ENCODE assay signal across 12 cellular contexts in the genomic region with DNA sequence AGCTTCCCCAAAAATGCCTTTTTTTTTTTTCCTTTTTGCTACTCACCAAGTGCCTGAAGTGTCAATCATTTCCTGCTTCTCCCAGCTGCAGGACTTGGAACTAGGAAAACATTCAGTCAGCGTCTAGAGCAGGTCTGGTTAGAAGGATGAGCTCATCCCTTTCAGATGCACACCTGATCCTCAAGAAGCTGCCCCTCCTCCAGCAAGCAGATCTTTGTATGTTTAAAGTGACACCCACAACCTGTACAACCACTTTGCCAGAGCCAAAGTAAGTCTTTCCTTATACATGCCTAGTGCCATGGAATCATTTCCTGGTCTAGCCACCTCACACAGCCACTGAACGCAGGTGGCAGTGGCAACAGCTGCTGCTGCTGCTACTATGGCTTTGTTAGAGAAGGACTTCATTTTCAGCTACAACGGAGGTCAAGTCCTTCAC. TPM values are rescaled to one million over a fixed set of nuclear protein-coding genes. Genes with fewer than 3 reads are reported as not detected.
A peak's percentile ranks its signal among the peaks of the same experiment; 100 is the strongest.
DNase-seq lines count a peak whose midpoint lies in the region; ATAC-seq, FAIRE-seq and TF ChIP-seq lines count a peak whose summit lies in the region.
"Had no signal": no experiment of that assay in that cellular context is flagged by ENCODE, and none has a peak within 500 bp of the region (broad histone marks: within the 10 kb centered on the region; RNA-seq: fewer than 3 reads in every experiment).

No MANE protein-coding gene starts in this region.

- POLR2A ChIA-PET in endothelial cell of umbilical vein (lab: Charles Lee), result no interaction called here

- peaks cover 10% of the 10 kb centered on the region for H3K4me1 ChIP-seq in endothelial cell of umbilical vein (ENCODE audit: control insufficient read depth, extremely low read depth, insufficient read depth, low read length)

- no TSS peak for BruUV-seq in endothelial cell of umbilical vein (replicated peaks; lab: Mats Ljungman, UMichigan)

- no peak overlapping the region for H3K9ac ChIP-seq in endothelial cell of umbilical vein (replicated peaks; ENCODE audit: extremely low read depth, insufficient read depth, low read length)

- no peaks in the 10 kb centered on the region for H4K20me1 ChIP-seq in endothelial cell of umbilical vein (replicated peaks; ENCODE audit: control insufficient read depth, extremely low read depth, insufficient read depth, low read length)

- dilution Hi-C loops in endothelial cell of umbilical vein (cut with MboI; ENCODE audit: extremely low pct_ligation_motif_present, low sequenced_read_pairs), result no loop called here

- H3K4me2 ChIP-seq in endothelial cell of umbilical vein (ENCODE audit: insufficient read depth, low read length), result peak overlapping the region; percentile 15

- no peak for TF ChIP-seq CTCF in endothelial cell of umbilical vein (IDR thresholded peaks at IDR 0.05; ENCODE audit: extremely low read depth in 1 of 2, insufficient read depth in 1 of 2, low read depth in 1 of 2, low read length in 2 of 2)

- DNase-seq in EL, result peak; percentile 14
- DNase-seq in NCI-H2196 treated with DMSO at 0.1 percent for 48 hours (lab: John Stamatoyannopoulos, UW; ENCODE audit: unreplicated experiment), result peak; percentile 62
- DNase-seq in endothelial cell of umbilical vein (ENCODE audit: low read depth, low spot score), result peak; percentile 69
- DNase-seq in pons (ENCODE audit: low spot score), result peak; percentile 25
- DNase-seq in T-helper 1 cell, result no peak
- no peak for DNase-seq in activated naive CD4-positive, alpha-beta T cell (lab: John Stamatoyannopoulos, UW)
- DNase-seq: amniotic stem cell, GDM1, GOT3, hypothalamus had no signal

- intact Hi-C loops in endothelial cell of umbilical vein (cut with micrococcal nuclease), result no loop called here

- CTCF ChIA-PET in endothelial cell of umbilical vein (lab: Charles Lee), result interaction anchor here (0.9 to 2.3 kb wide), 7 partner anchors 9 to 72 kb away, joined by 4 to 13 read pairs (median 6); a partner anchor contains a TSS

- no peaks in the 10 kb centered on the region for H3K9me1 ChIP-seq in endothelial cell of umbilical vein (replicated peaks; ENCODE audit: control insufficient read depth, extremely low read depth, insufficient read depth, low read length)

- H3K79me2 ChIP-seq in endothelial cell of umbilical vein (ENCODE audit: control insufficient read depth, insufficient read depth, low read length), result no peaks in the 10 kb centered on the region

- no peak overlapping the region for H2AFZ ChIP-seq in endothelial cell of umbilical vein (ENCODE audit: low read depth, low read length)

- H3K4me3 ChIP-seq in endothelial cell of umbilical vein (replicated peaks in 1 of 3; ENCODE audit: insufficient read depth in 1 of 3, low read depth in 1 of 3, low read length in 3 of 3), result no peak overlapping the region

- H3K9me3 ChIP-seq in endothelial cell of umbilical vein (replicated peaks; ENCODE audit: control insufficient read depth, insufficient read depth, low read length), result no peaks in the 10 kb centered on the region

- no peak for TF ChIP-seq POLR2A in endothelial cell of umbilical vein (IDR thresholded peaks at IDR 0.05; ENCODE audit: low read depth, low read length)

- no peaks in the 10 kb centered on the region for H3K27me3 ChIP-seq in endothelial cell of umbilical vein (ENCODE audit: control insufficient read depth in 2 of 2, insufficient read depth in 2 of 2, low read length in 2 of 2)

- ATAC-seq in GM18858 (IDR thresholded peaks at IDR 0.05; ENCODE audit: unreplicated experiment) (no peak), GM18907 (IDR thresholded peaks at IDR 0.05; ENCODE audit: unreplicated experiment) (no peak)

- H3K36me3 ChIP-seq in endothelial cell of umbilical vein (ENCODE audit: control insufficient read depth in 2 of 2, extremely low read depth in 1 of 2, insufficient read depth in 2 of 2, low read length in 2 of 2), result no peaks in the 10 kb centered on the region

- peak; percentile 86 for FAIRE-seq in endothelial cell of umbilical vein (lab: Jason Lieb, UNC)

- no peak overlapping the region for H3K27ac ChIP-seq in endothelial cell of umbilical vein (ENCODE audit: insufficient read depth, low read depth, low read length)

TF ChIP-seq in endothelial cell of umbilical vein, 7 proteins besides CTCF, POLR2A, EP300 and RAD21:
- TF ChIP-seq EZH2 (IDR thresholded peaks at IDR 0.05; ENCODE audit: borderline replicate concordance, low read depth, low read length, severe bottlenecking) (no peak), FOS (IDR thresholded peaks at IDR 0.05; ENCODE audit: borderline replicate concordance, insufficient read depth, low read length) (peak; percentile 36), JUN (IDR thresholded peaks at IDR 0.05; ENCODE audit: borderline replicate concordance, insufficient read depth, insufficient read length, low read depth) (peak; percentile 33), GATA2 (IDR thresholded peaks at IDR 0.05; ENCODE audit: insufficient read depth, insufficient read length, low read depth, low read length) (peak; percentile 8)

RNA-seq across cellular contexts. Expression of a gene that starts 10.4 kb away (rescaled TPM):
- total RNA-seq in endothelial cell of umbilical vein, result 13.5 and 14.2 TPM in 2 replicates
- polyA plus RNA-seq in endothelial cell of umbilical vein, result 6.5 and 9.3 TPM in 2 replicates
- polyA plus RNA-seq in endothelial cell of umbilical vein (2011; cell fraction: cytosol; rRNA removed), result 4.5 and 5.8 TPM in 2 replicates
- 11.7 and 16.5 TPM in 2 replicates for polyA plus RNA-seq in endothelial cell of umbilical vein (2011; cell fraction: nucleus; rRNA removed)
- 5.4 and 10.4 TPM in 2 replicates for polyA plus RNA-seq in endothelial cell of umbilical vein (2012)
- polyA minus RNA-seq in endothelial cell of umbilical vein, result 21.0 and 29.7 TPM in 2 replicates
- 14.0 TPM for polyA minus RNA-seq in endothelial cell of umbilical vein (2011; cell fraction: cytosol; rRNA and poly(A)+ RNA removed)
- polyA minus RNA-seq in endothelial cell of umbilical vein (2011; cell fraction: nucleus; rRNA and poly(A)+ RNA removed), result 11.0 and 14.6 TPM in 2 replicates

RNA-seq across cellular contexts. Expression of a gene that starts 39.8 kb away (rescaled TPM):
- not detected in 2 replicates for total RNA-seq in endothelial cell of umbilical vein
- polyA plus RNA-seq in endothelial cell of umbilical vein, result not detected in 2 replicates
- polyA plus RNA-seq in endothelial cell of umbilical vein (2011; cell fraction: cytosol; rRNA removed), result not detected in 2 replicates
- polyA plus RNA-seq in endothelial cell of umbilical vein (2011; cell fraction: nucleus; rRNA removed), result not detected in 2 replicates
- polyA plus RNA-seq in endothelial cell of umbilical vein (2012), result not detected in 2 replicates
- not detected in 2 replicates for polyA minus RNA-seq in endothelial cell of umbilical vein
- not detected for polyA minus RNA-seq in endothelial cell of umbilical vein (2011; cell fraction: cytosol; rRNA and poly(A)+ RNA removed)
- not detected in 2 replicates for polyA minus RNA-seq in endothelial cell of umbilical vein (2011; cell fraction: nucleus; rRNA and poly(A)+ RNA removed)

RNA-seq across cellular contexts. Expression of a gene that starts 54.3 kb away (rescaled TPM):
- not detected in 2 replicates for total RNA-seq in endothelial cell of umbilical vein
- not detected in 2 replicates for polyA plus RNA-seq in endothelial cell of umbilical vein
- not detected in 2 replicates for polyA plus RNA-seq in endothelial cell of umbilical vein (2011; cell fraction: cytosol; rRNA removed)
- polyA plus RNA-seq in endothelial cell of umbilical vein (2011; cell fraction: nucleus; rRNA removed), result 0.03 TPM in 1 of 2 replicates, not detected in the other
- polyA plus RNA-seq in endothelial cell of umbilical vein (2012), result not detected in 2 replicates
- not detected in 2 replicates for polyA minus RNA-seq in endothelial cell of umbilical vein
- polyA minus RNA-seq in endothelial cell of umbilical vein (2011; cell fraction: cytosol; rRNA and poly(A)+ RNA removed), result not detected
- polyA minus RNA-seq in endothelial cell of umbilical vein (2011; cell fraction: nucleus; rRNA and poly(A)+ RNA removed), result not detected in 2 replicates

Comparison
In these comparisons a context has a peak if more than half of its experiments do, and no peak if none do; other contexts are left out.
1. DNase-seq: peak in EL (single experiment), NCI-H2196 treated with DMSO at 0.1 percent for 48 hours (single experiment), endothelial cell of umbilical vein (single experiment) and pons (single experiment); none in T-helper 1 cell (0 of 5) and activated naive CD4-positive, alpha-beta T cell (0 of 4).